3 cellular contexts compared by ENCODE assay signal in genomic region chr11:69032833-69033232, GRCh38.
A peak's percentile ranks its signal among the peaks of the same experiment; 100 is the strongest.
TF ChIP-seq lines count a peak whose summit lies in the region.

No MANE protein-coding gene starts in this region.

TF ChIP-seq in A549, 52 proteins besides CTCF, POLR2A, EP300 and RAD21:
- TF ChIP-seq ZC3H11A (IDR thresholded peaks at IDR 0.05) = no peak
- TF ChIP-seq ZSCAN20 (CRISPR knock-in tag; IDR thresholded peaks at IDR 0.05) = no peak
- TF ChIP-seq HMGXB4 (CRISPR knock-in tag; IDR thresholded peaks at IDR 0.05; ENCODE audit: borderline replicate concordance) = no peak
- peak; percentile 46 for TF ChIP-seq ZFP36 (IDR thresholded peaks at IDR 0.05; ENCODE audit: borderline replicate concordance, partially characterized antibody)

TF ChIP-seq in GM23338, 12 proteins besides CTCF, POLR2A, EP300 and RAD21 (continues in another document):
- TF ChIP-seq POLR2AphosphoS5 (IDR thresholded peaks at IDR 0.05; ENCODE audit: low read depth) (no peak), NANOG (IDR thresholded peaks at IDR 0.05; ENCODE audit: borderline replicate concordance) (no peak), EZH2 (IDR thresholded peaks at IDR 0.05; ENCODE audit: low read depth, unreplicated experiment) (no peak), STAT1 (IDR thresholded peaks at IDR 0.05; ENCODE audit: unreplicated experiment) (no peak), ZNF114 (CRISPR knock-in tag; IDR thresholded peaks at IDR 0.05) (no peak), JUNB (IDR thresholded peaks at IDR 0.05; ENCODE audit: unreplicated experiment) (no peak), ETS1 (IDR thresholded peaks at IDR 0.05) (no peak), ZNF331 (CRISPR knock-in tag; IDR thresholded peaks at IDR 0.05; ENCODE audit: low read depth) (no peak), REST (IDR thresholded peaks at IDR 0.05; ENCODE audit: unreplicated experiment) (no peak), CREB1 (CRISPR knock-in tag; IDR thresholded peaks at IDR 0.05; ENCODE audit: low read depth) (no peak)
- TF ChIP-seq, protein P1, sequence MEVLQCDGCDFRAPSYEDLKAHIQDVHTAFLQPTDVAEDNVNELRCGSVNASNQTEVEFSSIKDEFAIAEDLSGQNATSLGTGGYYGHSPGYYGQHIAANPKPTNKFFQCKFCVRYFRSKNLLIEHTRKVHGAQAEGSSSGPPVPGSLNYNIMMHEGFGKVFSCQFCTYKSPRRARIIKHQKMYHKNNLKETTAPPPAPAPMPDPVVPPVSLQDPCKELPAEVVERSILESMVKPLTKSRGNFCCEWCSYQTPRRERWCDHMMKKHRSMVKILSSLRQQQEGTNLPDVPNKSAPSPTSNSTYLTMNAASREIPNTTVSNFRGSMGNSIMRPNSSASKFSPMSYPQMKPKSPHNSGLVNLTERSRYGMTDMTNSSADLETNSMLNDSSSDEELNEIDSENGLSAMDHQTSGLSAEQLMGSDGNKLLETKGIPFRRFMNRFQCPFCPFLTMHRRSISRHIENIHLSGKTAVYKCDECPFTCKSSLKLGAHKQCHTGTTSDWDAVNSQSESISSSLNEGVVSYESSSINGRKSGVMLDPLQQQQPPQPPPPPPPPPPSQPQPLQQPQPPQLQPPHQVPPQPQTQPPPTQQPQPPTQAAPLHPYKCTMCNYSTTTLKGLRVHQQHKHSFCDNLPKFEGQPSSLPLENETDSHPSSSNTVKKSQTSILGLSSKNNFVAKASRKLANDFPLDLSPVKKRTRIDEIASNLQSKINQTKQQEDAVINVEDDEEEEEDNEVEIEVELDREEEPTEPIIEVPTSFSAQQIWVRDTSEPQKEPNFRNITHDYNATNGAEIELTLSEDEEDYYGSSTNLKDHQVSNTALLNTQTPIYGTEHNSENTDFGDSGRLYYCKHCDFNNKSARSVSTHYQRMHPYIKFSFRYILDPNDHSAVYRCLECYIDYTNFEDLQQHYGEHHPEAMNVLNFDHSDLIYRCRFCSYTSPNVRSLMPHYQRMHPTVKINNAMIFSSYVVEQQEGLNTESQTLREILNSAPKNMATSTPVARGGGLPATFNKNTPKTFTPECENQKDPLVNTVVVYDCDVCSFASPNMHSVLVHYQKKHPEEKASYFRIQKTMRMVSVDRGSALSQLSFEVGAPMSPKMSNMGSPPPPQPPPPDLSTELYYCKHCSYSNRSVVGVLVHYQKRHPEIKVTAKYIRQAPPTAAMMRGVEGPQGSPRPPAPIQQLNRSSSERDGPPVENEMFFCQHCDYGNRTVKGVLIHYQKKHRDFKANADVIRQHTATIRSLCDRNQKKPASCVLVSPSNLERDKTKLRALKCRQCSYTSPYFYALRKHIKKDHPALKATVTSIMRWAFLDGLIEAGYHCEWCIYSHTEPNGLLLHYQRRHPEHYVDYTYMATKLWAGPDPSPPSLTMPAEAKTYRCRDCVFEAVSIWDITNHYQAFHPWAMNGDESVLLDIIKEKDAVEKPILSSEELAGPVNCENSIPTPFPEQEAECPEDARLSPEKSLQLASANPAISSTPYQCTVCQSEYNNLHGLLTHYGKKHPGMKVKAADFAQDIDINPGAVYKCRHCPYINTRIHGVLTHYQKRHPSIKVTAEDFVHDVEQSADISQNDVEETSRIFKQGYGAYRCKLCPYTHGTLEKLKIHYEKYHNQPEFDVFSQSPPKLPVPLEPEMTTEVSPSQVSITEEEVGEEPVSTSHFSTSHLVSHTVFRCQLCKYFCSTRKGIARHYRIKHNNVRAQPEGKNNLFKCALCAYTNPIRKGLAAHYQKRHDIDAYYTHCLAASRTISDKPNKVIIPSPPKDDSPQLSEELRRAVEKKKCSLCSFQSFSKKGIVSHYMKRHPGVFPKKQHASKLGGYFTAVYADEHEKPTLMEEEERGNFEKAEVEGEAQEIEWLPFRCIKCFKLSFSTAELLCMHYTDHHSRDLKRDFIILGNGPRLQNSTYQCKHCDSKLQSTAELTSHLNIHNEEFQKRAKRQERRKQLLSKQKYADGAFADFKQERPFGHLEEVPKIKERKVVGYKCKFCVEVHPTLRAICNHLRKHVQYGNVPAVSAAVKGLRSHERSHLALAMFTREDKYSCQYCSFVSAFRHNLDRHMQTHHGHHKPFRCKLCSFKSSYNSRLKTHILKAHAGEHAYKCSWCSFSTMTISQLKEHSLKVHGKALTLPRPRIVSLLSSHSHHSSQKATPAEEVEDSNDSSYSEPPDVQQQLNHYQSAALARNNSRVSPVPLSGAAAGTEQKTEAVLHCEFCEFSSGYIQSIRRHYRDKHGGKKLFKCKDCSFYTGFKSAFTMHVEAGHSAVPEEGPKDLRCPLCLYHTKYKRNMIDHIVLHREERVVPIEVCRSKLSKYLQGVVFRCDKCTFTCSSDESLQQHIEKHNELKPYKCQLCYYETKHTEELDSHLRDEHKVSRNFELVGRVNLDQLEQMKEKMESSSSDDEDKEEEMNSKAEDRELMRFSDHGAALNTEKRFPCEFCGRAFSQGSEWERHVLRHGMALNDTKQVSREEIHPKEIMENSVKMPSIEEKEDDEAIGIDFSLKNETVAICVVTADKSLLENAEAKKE (CRISPR knock-in tag; IDR thresholded peaks at IDR 0.05) = no peak

TF ChIP-seq in IMR-90, 13 proteins besides CTCF, POLR2A, EP300 and RAD21:
- TF ChIP-seq CHD1 (IDR thresholded peaks at IDR 0.05; ENCODE audit: low read depth, low read length) (no peak), FOS (IDR thresholded peaks at IDR 0.05; ENCODE audit: low read depth, low read length) (no peak), MXI1 (IDR thresholded peaks at IDR 0.05; ENCODE audit: borderline replicate concordance, low read depth, low read length) (no peak), USF2 (IDR thresholded peaks at IDR 0.05; ENCODE audit: low read depth, low read length) (no peak), SMC3 (IDR thresholded peaks at IDR 0.05; ENCODE audit: low read depth, low read length) (no peak), MAZ (IDR thresholded peaks at IDR 0.05; ENCODE audit: borderline replicate concordance, low read depth, low read length) (no peak), MAFK (IDR thresholded peaks at IDR 0.05; ENCODE audit: low read depth, low read length) (no peak), RCOR1 (IDR thresholded peaks at IDR 0.05; ENCODE audit: insufficient replicate concordance, low read length) (no peak)
- TF ChIP-seq, protein P2, sequence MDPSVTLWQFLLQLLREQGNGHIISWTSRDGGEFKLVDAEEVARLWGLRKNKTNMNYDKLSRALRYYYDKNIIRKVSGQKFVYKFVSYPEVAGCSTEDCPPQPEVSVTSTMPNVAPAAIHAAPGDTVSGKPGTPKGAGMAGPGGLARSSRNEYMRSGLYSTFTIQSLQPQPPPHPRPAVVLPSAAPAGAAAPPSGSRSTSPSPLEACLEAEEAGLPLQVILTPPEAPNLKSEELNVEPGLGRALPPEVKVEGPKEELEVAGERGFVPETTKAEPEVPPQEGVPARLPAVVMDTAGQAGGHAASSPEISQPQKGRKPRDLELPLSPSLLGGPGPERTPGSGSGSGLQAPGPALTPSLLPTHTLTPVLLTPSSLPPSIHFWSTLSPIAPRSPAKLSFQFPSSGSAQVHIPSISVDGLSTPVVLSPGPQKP (IDR thresholded peaks at IDR 0.05; ENCODE audit: borderline replicate concordance, low read depth, low read length) = no peak
